9 cellular contexts compared by ENCODE assay signal in genomic region chr11:124897681-124898680, GRCh38. TPM values are rescaled to one million over a fixed set of nuclear protein-coding genes. Genes with fewer than 3 reads are reported as not detected.
DNase-seq lines count a peak whose midpoint lies in the region; ATAC-seq, FAIRE-seq and TF ChIP-seq lines count a peak whose summit lies in the region.
"Had no signal": no experiment of that assay in that cellular context is flagged by ENCODE, and none has a peak within 500 bp of the region (broad histone marks: within the 10 kb centered on the region; RNA-seq: fewer than 3 reads in every experiment).

Gene ROBO4, minus strand, starts transcription at chr11:124897865. Its CDS starts 70 bp downstream, at chr11:124897795.

- CTCF ChIA-PET in endothelial cell of umbilical vein (lab: Charles Lee), result interaction anchor here (0.7 to 5.7 kb wide), 22 partner anchors 10 to 531 kb away, joined by 3 to 70 read pairs (median 6); partner anchors contain the start of genes CCDC15, HEPACAM and HEPN1

- H3K36me3 ChIP-seq in endothelial cell of umbilical vein (ENCODE audit: control insufficient read depth in 2 of 2, extremely low read depth in 1 of 2, insufficient read depth in 2 of 2, low read length in 2 of 2), result peaks cover 13 to 21% of the 10 kb centered on the region in 2 experiments

- H3K9me1 ChIP-seq in endothelial cell of umbilical vein (replicated peaks; ENCODE audit: control insufficient read depth, extremely low read depth, insufficient read depth, low read length), result no peaks in the 10 kb centered on the region

- dilution Hi-C loops in endothelial cell of umbilical vein (cut with MboI; ENCODE audit: extremely low pct_ligation_motif_present, low sequenced_read_pairs), result no loop called here

- intact Hi-C loops in endothelial cell of umbilical vein (cut with micrococcal nuclease), result loop anchor here (1.0 to 10.0 kb wide), 11 partner anchors 16 to 1836 kb away; partner anchors contain the start of genes CCDC15, HSPA8, SLC37A2 and STT3A

- peak within 1 kb of the TSS; percentile 95 for H3K27ac ChIP-seq in endothelial cell of umbilical vein (ENCODE audit: insufficient read depth, low read depth, low read length)

- H3K4me2 ChIP-seq in endothelial cell of umbilical vein (ENCODE audit: insufficient read depth, low read length), result peak within 1 kb of the TSS; percentile 78

- peak; percentile 17 to 24 for TF ChIP-seq CTCF in endothelial cell of umbilical vein (IDR thresholded peaks at IDR 0.05; ENCODE audit: extremely low read depth in 1 of 2, insufficient read depth in 1 of 2, low read depth in 1 of 2, low read length in 2 of 2)

- BruUV-seq in endothelial cell of umbilical vein (replicated peaks; lab: Mats Ljungman, UMichigan), result TSS peak; percentile 17

- no peaks in the 10 kb centered on the region for H4K20me1 ChIP-seq in endothelial cell of umbilical vein (replicated peaks; ENCODE audit: control insufficient read depth, extremely low read depth, insufficient read depth, low read length)

- no peak within 1 kb of the TSS for H2AFZ ChIP-seq in endothelial cell of umbilical vein (ENCODE audit: low read depth, low read length)

- FAIRE-seq in endothelial cell of umbilical vein (lab: Jason Lieb, UNC), result no peak

- peak within 1 kb of the TSS; percentile 88 for H3K9ac ChIP-seq in endothelial cell of umbilical vein (replicated peaks; ENCODE audit: extremely low read depth, insufficient read depth, low read length)

- POLR2A ChIA-PET in endothelial cell of umbilical vein (lab: Charles Lee), result interaction anchor here (1.4 to 4.2 kb wide), 8 partner anchors 10 to 55 kb away, joined by 3 to 39 read pairs (median 6); partner anchors contain the start of gene CCDC15

- H3K4me1 ChIP-seq in endothelial cell of umbilical vein (ENCODE audit: control insufficient read depth, extremely low read depth, insufficient read depth, low read length), result peaks cover 76% of the 10 kb centered on the region

- peak within 1 kb of the TSS; percentile 76 to 89 (median 88) for H3K4me3 ChIP-seq in endothelial cell of umbilical vein (replicated peaks in 1 of 3; ENCODE audit: insufficient read depth in 1 of 3, low read depth in 1 of 3, low read length in 3 of 3)

- peak; percentile 93 for DNase-seq in A172 (ENCODE audit: low spot score)
- peak; percentile 94 for DNase-seq in NCI-H82 (lab: John Stamatoyannopoulos, UW)
- peak; percentile 87 for DNase-seq in endothelial cell of umbilical vein (ENCODE audit: low read depth, low spot score)
- DNase-seq in mucosa of gallbladder (ENCODE audit: low spot score), result peak; percentile 12
- no peak for DNase-seq in stimulated activated CD4-positive, alpha-beta T cell treated with anti-CD3 and anti-CD28 coated beads, Interleukin-1b, Interleukin-23, amount 100 ng/mL, for 48 hours
- DNase-seq in HK-2 (ENCODE audit: unreplicated experiment), result no peak
- DNase-seq: CD4-positive, CD25-positive, alpha-beta regulatory T cell had no signal

- ATAC-seq in HG02885 (IDR thresholded peaks at IDR 0.05; ENCODE audit: poor library complexity, unreplicated experiment), result no peak
- ATAC-seq in HG03280 (IDR thresholded peaks at IDR 0.05; ENCODE audit: unreplicated experiment), result no peak

- H3K27me3 ChIP-seq in endothelial cell of umbilical vein (ENCODE audit: control insufficient read depth in 2 of 2, insufficient read depth in 2 of 2, low read length in 2 of 2), result no peaks in the 10 kb centered on the region

- H3K9me3 ChIP-seq in endothelial cell of umbilical vein (replicated peaks; ENCODE audit: control insufficient read depth, insufficient read depth, low read length), result no peaks in the 10 kb centered on the region

- TF ChIP-seq POLR2A in endothelial cell of umbilical vein (IDR thresholded peaks at IDR 0.05; ENCODE audit: low read depth, low read length), result peak; percentile 90

- peaks cover 54% of the 10 kb centered on the region for H3K79me2 ChIP-seq in endothelial cell of umbilical vein (ENCODE audit: control insufficient read depth, insufficient read depth, low read length)

TF ChIP-seq in endothelial cell of umbilical vein, 7 proteins besides CTCF, POLR2A, EP300 and RAD21:
- peak; percentile 74 for TF ChIP-seq GATA2 (IDR thresholded peaks at IDR 0.05; ENCODE audit: insufficient read depth, insufficient read length, low read depth, low read length)
- TF ChIP-seq FOS (IDR thresholded peaks at IDR 0.05; ENCODE audit: borderline replicate concordance, insufficient read depth, low read length), result peak; percentile 74
- TF ChIP-seq MYC (IDR thresholded peaks at IDR 0.05; ENCODE audit: low read depth, low read length), result no peak
- TF ChIP-seq POLR2AphosphoS5 (IDR thresholded peaks at IDR 0.05; ENCODE audit: insufficient read depth, low read depth, low read length), result peak; percentile 93
TF ChIP-seq in endothelial cell of umbilical vein: peak in this region for 3.

RNA-seq across cellular contexts. Expression of gene ROBO4, which starts in this region (rescaled TPM):
- total RNA-seq in A172 (2014; rRNA removed; shearing (Covaris generic)), result 11.7 and 15.9 TPM in 2 replicates
- 464 and 474 TPM in 2 replicates for total RNA-seq in endothelial cell of umbilical vein
- 260 and 346 TPM in 2 replicates for polyA plus RNA-seq in endothelial cell of umbilical vein
- 115 and 131 TPM in 2 replicates for polyA plus RNA-seq in endothelial cell of umbilical vein (2011; cell fraction: cytosol; rRNA removed)
- 309 and 459 TPM in 2 replicates for polyA plus RNA-seq in endothelial cell of umbilical vein (2011; cell fraction: nucleus; rRNA removed)
- 220 and 257 TPM in 2 replicates for polyA plus RNA-seq in endothelial cell of umbilical vein (2012)
- 256 and 278 TPM in 2 replicates for polyA minus RNA-seq in endothelial cell of umbilical vein
- polyA minus RNA-seq in endothelial cell of umbilical vein (2011; cell fraction: cytosol; rRNA and poly(A)+ RNA removed), result not detected
- 319 and 468 TPM in 2 replicates for polyA minus RNA-seq in endothelial cell of umbilical vein (2011; cell fraction: nucleus; rRNA and poly(A)+ RNA removed)
- total RNA-seq in mucosa of gallbladder, result 13.8 TPM

Comparison
In these comparisons a context has a peak if more than half of its experiments do, and no peak if none do; other contexts are left out.
1. RNA of gene ROBO4 (total RNA-seq): 464 to 474 TPM in endothelial cell of umbilical vein; 13.8 TPM in mucosa of gallbladder (single experiment) and 11.7 to 15.9 TPM in A172; every median in the first group is over 10 times any median in the second.
2. DNase-seq: peak in A172 (single experiment), NCI-H82 (single experiment), endothelial cell of umbilical vein (single experiment) and mucosa of gallbladder (single experiment); none in stimulated activated CD4-positive, alpha-beta T cell treated with anti-CD3 and anti-CD28 coated beads, Interleukin-1b, Interleukin-23, amount 100 ng/mL, for 48 hours (single experiment) and HK-2 (single experiment).